31 cellular contexts compared by ENCODE assay signal in genomic region chr14:33131801-33132200, GRCh38.
DNase-seq lines count a peak whose midpoint lies in the region; ATAC-seq lines count a peak whose summit lies in the region.
"Had no signal": no experiment of that assay in that cellular context is flagged by ENCODE, and none has a peak within 500 bp of the region (broad histone marks: within the 10 kb centered on the region; RNA-seq: fewer than 3 reads in every experiment).

No MANE protein-coding gene starts in this region.

- DNase-seq in NCI-H2107 treated with DMSO at 0.1 percent for 48 hours (lab: John Stamatoyannopoulos, UW; ENCODE audit: unreplicated experiment) (peak; percentile 61), NCI-H2107 (lab: John Stamatoyannopoulos, UW) (no peak), SJCRH30 (peak; percentile 63 to 88)
- DNase-seq in effector memory CD8-positive, alpha-beta T cell: no peak
- DNase-seq: 8988T; ACHN; AML-193; BE2C; C1 segment of cervical spinal cord; Caco-2; Calu3; CD4-positive, alpha-beta memory T cell; CD4-positive, alpha-beta T cell; CD4-positive, CD25-positive, alpha-beta regulatory T cell; CD8-positive, alpha-beta memory T cell; CD8-positive, alpha-beta T cell; COR-L47; DMS 273 treated with DMSO at 0.1 percent for 48 hours; DMS153; DMS53; DMS79; DMS79 treated with DMSO at 0.1 percent for 48 hours; DND-41; EL had no signal

- H3K27ac ChIP-seq in SJCRH30: peak overlapping the region; percentile 47
- H3K27ac ChIP-seq: 22Rv1; A549; BLaER1; BLaER1 treated with 17β-estradiol and CSF1 and Interleukin-3, amounts not matched to agents 10 nM and 100 nM; C4-2B had no signal

- H3K27me3 Mint-ChIP-seq in effector memory CD8-positive, alpha-beta T cell: no peaks in the 10 kb centered on the region
- H3K27me3 Mint-ChIP-seq: B cell; CD4-positive, alpha-beta T cell; CD8-positive, alpha-beta memory T cell had no signal

- no peaks in the 10 kb centered on the region for H3K4me1 Mint-ChIP-seq in effector memory CD8-positive, alpha-beta T cell (ENCODE audit: low read depth in 2 of 2)
- H3K4me1 Mint-ChIP-seq: B cell; CD14-positive monocyte; CD4-positive, alpha-beta memory T cell; CD4-positive, CD25-positive, alpha-beta regulatory T cell; CD8-positive, alpha-beta memory T cell had no signal

- H3K9me3 Mint-ChIP-seq in effector memory CD8-positive, alpha-beta T cell: peaks cover 10 to 15% of the 10 kb centered on the region in 2 donors
- H3K9me3 Mint-ChIP-seq: CD4-positive, alpha-beta T cell had no signal

- H3K4me3 ChIP-seq in SJCRH30: no peak overlapping the region
- H3K4me3 ChIP-seq: A549; BLaER1; BLaER1 treated with 17β-estradiol and CSF1 and Interleukin-3, amounts not matched to agents 10 nM and 100 nM had no signal

- no peak overlapping the region for H3K4me3 Mint-ChIP-seq in effector memory CD8-positive, alpha-beta T cell
- H3K4me3 Mint-ChIP-seq: B cell; CD14-positive monocyte; CD4-positive, alpha-beta memory T cell; CD4-positive, alpha-beta T cell; CD4-positive, CD25-positive, alpha-beta regulatory T cell; CD8-positive, alpha-beta memory T cell; CD8-positive, alpha-beta T cell had no signal

- H3K36me3 ChIP-seq in SJCRH30: no peaks in the 10 kb centered on the region
- H3K36me3 ChIP-seq: BE2C; BLaER1; BLaER1 treated with 17β-estradiol and CSF1 and Interleukin-3, amounts not matched to agents 10 nM and 100 nM had no signal

- no peaks in the 10 kb centered on the region for H3K27me3 ChIP-seq in SJCRH30
- H3K27me3 ChIP-seq: BLaER1; BLaER1 treated with 17β-estradiol and CSF1 and Interleukin-3, amounts not matched to agents 10 nM and 100 nM had no signal

- no peaks in the 10 kb centered on the region for H3K9me3 ChIP-seq in SJCRH30 (replicated peaks)
- H3K9me3 ChIP-seq: A549; BE2C; BLaER1; BLaER1 treated with 17β-estradiol and CSF1 and Interleukin-3, amounts not matched to agents 10 nM and 100 nM; Caco-2 had no signal

- H3K4me1 ChIP-seq in SJCRH30: peaks cover 17% of the 10 kb centered on the region
- H3K4me1 ChIP-seq: A549, BE2C, BLaER1, Caco-2 had no signal

- ATAC-seq in effector memory CD8-positive, alpha-beta T cell (replicated peaks): no peak
- ATAC-seq: A549; CD8-positive, alpha-beta T cell had no signal

- no peaks in the 10 kb centered on the region for H3K36me3 Mint-ChIP-seq in effector memory CD8-positive, alpha-beta T cell (ENCODE audit: insufficient read depth)
- H3K36me3 Mint-ChIP-seq: CD14-positive monocyte; CD4-positive, alpha-beta memory T cell; CD4-positive, CD25-positive, alpha-beta regulatory T cell; CD8-positive, alpha-beta memory T cell; CD8-positive, alpha-beta T cell had no signal

- no peak overlapping the region for H3K27ac Mint-ChIP-seq in effector memory CD8-positive, alpha-beta T cell
- H3K27ac Mint-ChIP-seq: B cell; CD14-positive monocyte; CD4-positive, alpha-beta memory T cell; CD4-positive, alpha-beta T cell; CD4-positive, CD25-positive, alpha-beta regulatory T cell; CD8-positive, alpha-beta memory T cell; CD8-positive, alpha-beta T cell had no signal

Comparison
In these comparisons a context has a peak if more than half of its experiments do, and no peak if none do; other contexts are left out.
1. DNase-seq: peak in NCI-H2107 treated with DMSO at 0.1 percent for 48 hours (single experiment) and SJCRH30 (2 of 2); none in NCI-H2107 (single experiment) and effector memory CD8-positive, alpha-beta T cell (0 of 3).